ENCODE assay signal across 8 cellular contexts in genomic region chr1:166920561-166921475, GRCh38. TPM values are rescaled to one million over a fixed set of nuclear protein-coding genes. Genes with fewer than 3 reads are reported as not detected.
DNase-seq lines count a peak whose midpoint lies in the region; TF ChIP-seq lines count a peak whose summit lies in the region.

No MANE protein-coding gene starts in this region.

- peaks cover 8% of the 10 kb centered on the region for H3K27me3 ChIP-seq in thyroid gland

- TF ChIP-seq POLR2A in thyroid gland (IDR thresholded peaks at IDR 0.05): no peak

- H3K4me3 ChIP-seq in coronary artery: peak overlapping the region; percentile 68
- peak overlapping the region in 1 of 3 donors; percentile 5 for H3K4me3 ChIP-seq in thyroid gland (replicated peaks in 1 of 3)

- H3K9me3 ChIP-seq in thyroid gland: no peaks in the 10 kb centered on the region

- H3K27ac ChIP-seq in coronary artery (no peak overlapping the region), thyroid gland (no peak overlapping the region)

- no peaks in the 10 kb centered on the region for H3K36me3 ChIP-seq in thyroid gland

- peak; percentile 54 for DNase-seq in activated CD8-positive, alpha-beta memory T cell treated with anti-CD3 and anti-CD28 coated beads, Interleukin-2, amount 50 U/mL, for 48 hours
- no peak for DNase-seq in activated CD8-positive, alpha-beta memory T cell treated with anti-CD3 and anti-CD28 coated beads for 24 hours
- DNase-seq in coronary artery (ENCODE audit: low spot score) (no peak), lung microvascular endothelial cell (ENCODE audit: low read depth in 2 of 2) (peak; percentile 3 to 19), thyroid gland (peak; percentile 32 to 44), NCI-H1930 (lab: John Stamatoyannopoulos, UW) (no peak), OCI-M1 (lab: John Stamatoyannopoulos, UW) (no peak), NCI-H1092 (lab: John Stamatoyannopoulos, UW) (no peak)

- peaks cover 3 to 15% of the 10 kb centered on the region in 2 donors for H3K4me1 ChIP-seq in thyroid gland

- 14 to 20% methylated on average over 21 to 41 of the region's 113 CpGs for WGBS in thyroid gland, 2 donors

- intact Hi-C loops in thyroid gland (cut with DNase I): no loop called here

- no peak for TF ChIP-seq CTCF in coronary artery (IDR thresholded peaks at IDR 0.05)
- TF ChIP-seq CTCF in thyroid gland (IDR thresholded peaks at IDR 0.05): no peak

RNA-seq across cellular contexts. Expression of gene TADA1, which starts 44.8 kb away (rescaled TPM):
- total RNA-seq in lung microvascular endothelial cell: 7.2 and 10.9 TPM in 2 replicates
- 10 to 100 TPM; 14.6 to 17.3 (median 16.1) TPM for total RNA-seq in thyroid gland

RNA-seq across cellular contexts. Expression of gene ILDR2, which starts 54.5 kb away (rescaled TPM):
- not detected in 2 replicates for total RNA-seq in lung microvascular endothelial cell
- total RNA-seq in thyroid gland: under 1 TPM; 0.40 to 0.89 (median 0.76) TPM

Comparison
In these comparisons a context has a peak if more than half of its experiments do, and no peak if none do; other contexts are left out.
1. DNase-seq: peak in activated CD8-positive, alpha-beta memory T cell treated with anti-CD3 and anti-CD28 coated beads, Interleukin-2, amount 50 U/mL, for 48 hours (single experiment), lung microvascular endothelial cell (2 of 2) and thyroid gland (2 of 2); none in activated CD8-positive, alpha-beta memory T cell treated with anti-CD3 and anti-CD28 coated beads for 24 hours (single experiment), coronary artery (single experiment), NCI-H1930 (0 of 2), OCI-M1 (single experiment) and NCI-H1092 (single experiment).